ENCODE assay signal across 21 cellular contexts in genomic region chr2:21451418-21451817, GRCh38.
"Had no signal": no experiment of that assay in that cellular context is flagged by ENCODE, and none has a peak within 500 bp of the region (broad histone marks: within the 10 kb centered on the region; RNA-seq: fewer than 3 reads in every experiment).

No MANE protein-coding gene starts in this region.

- H3K27me3 ChIP-seq: heart right ventricle, left lung, neural progenitor cell, testis, vagina had no signal

- DNase-seq: activated CD4-positive, alpha-beta T cell treated with anti-CD3 and anti-CD28 coated beads for 1 hour; activated CD4-positive, alpha-beta T cell treated with anti-CD3 and anti-CD28 coated beads, Interleukin-2, amount 50 U/mL, for 4 hours; activated CD8-positive, alpha-beta memory T cell treated with anti-CD3 and anti-CD28 coated beads, Interleukin-2, amount 50 U/mL, for 48 hours; activated naive CD4-positive, alpha-beta T cell treated with Interleukin-2 at 50 U/mL for 16 hours; activated naive CD8-positive, alpha-beta T cell treated with anti-CD3 and anti-CD28 coated beads for 36 hours; activated T-cell treated with anti-CD3 and anti-CD28 coated beads, Interleukin-2, amount 50 U/mL, for 4 hours; heart right ventricle; left lung; naive thymus-derived CD4-positive, alpha-beta T cell; posterior cingulate gyrus; stimulated activated CD4-positive, alpha-beta T cell treated with anti-CD3 and anti-CD28 coated beads, Interleukin-2, amount 100 ng/mL, for 48 hours; stimulated activated naive CD4-positive, alpha-beta T cell; T-helper 9 cell; testis had no signal

- H3K36me3 Mint-ChIP-seq: activated naive CD8-positive, alpha-beta T cell treated with anti-CD3 and anti-CD28 coated beads for 36 hours; naive thymus-derived CD4-positive, alpha-beta T cell; neural progenitor cell had no signal

- H3K9me3 Mint-ChIP-seq: activated naive CD8-positive, alpha-beta T cell treated with anti-CD3 and anti-CD28 coated beads for 36 hours; activated T-cell treated with anti-CD3 and anti-CD28 coated beads, Interleukin-2, amount 50 U/mL, for 4 hours; neural progenitor cell had no signal

- H3K4me3 ChIP-seq: coronary artery, heart right ventricle, left lung, lung, neural progenitor cell, smooth muscle cell, testis, vagina had no signal

- H3K36me3 ChIP-seq: heart right ventricle, left lung, neural progenitor cell, vagina had no signal

- H3K27me3 Mint-ChIP-seq: activated naive CD8-positive, alpha-beta T cell treated with anti-CD3 and anti-CD28 coated beads for 36 hours; central memory CD8-positive, alpha-beta T cell; naive thymus-derived CD4-positive, alpha-beta T cell had no signal

- ATAC-seq: activated T-cell treated with anti-CD3 and anti-CD28 coated beads, Interleukin-2, amount 50 U/mL, for 4 hours; heart right ventricle; naive thymus-derived CD4-positive, alpha-beta T cell; sciatic nerve had no signal

- H3K4me1 ChIP-seq: left lung, vagina had no signal

- H3K4me1 Mint-ChIP-seq: activated naive CD8-positive, alpha-beta T cell treated with anti-CD3 and anti-CD28 coated beads for 36 hours; central memory CD8-positive, alpha-beta T cell; naive thymus-derived CD4-positive, alpha-beta T cell had no signal

- H3K27ac ChIP-seq: coronary artery, heart right ventricle, left lung, neural progenitor cell, testis, vagina had no signal

- H3K9me3 ChIP-seq: heart right ventricle, left lung, testis, vagina had no signal

- H3K4me3 Mint-ChIP-seq: activated naive CD8-positive, alpha-beta T cell treated with anti-CD3 and anti-CD28 coated beads for 36 hours; activated T-cell treated with anti-CD3 and anti-CD28 coated beads, Interleukin-2, amount 50 U/mL, for 4 hours; central memory CD8-positive, alpha-beta T cell; naive thymus-derived CD4-positive, alpha-beta T cell; neural progenitor cell had no signal

- H3K9ac ChIP-seq: neural progenitor cell had no signal

- H3K27ac Mint-ChIP-seq: activated naive CD8-positive, alpha-beta T cell treated with anti-CD3 and anti-CD28 coated beads for 36 hours; naive thymus-derived CD4-positive, alpha-beta T cell; neural progenitor cell had no signal
